14 cellular contexts compared by ENCODE assay signal in the genomic region with DNA sequence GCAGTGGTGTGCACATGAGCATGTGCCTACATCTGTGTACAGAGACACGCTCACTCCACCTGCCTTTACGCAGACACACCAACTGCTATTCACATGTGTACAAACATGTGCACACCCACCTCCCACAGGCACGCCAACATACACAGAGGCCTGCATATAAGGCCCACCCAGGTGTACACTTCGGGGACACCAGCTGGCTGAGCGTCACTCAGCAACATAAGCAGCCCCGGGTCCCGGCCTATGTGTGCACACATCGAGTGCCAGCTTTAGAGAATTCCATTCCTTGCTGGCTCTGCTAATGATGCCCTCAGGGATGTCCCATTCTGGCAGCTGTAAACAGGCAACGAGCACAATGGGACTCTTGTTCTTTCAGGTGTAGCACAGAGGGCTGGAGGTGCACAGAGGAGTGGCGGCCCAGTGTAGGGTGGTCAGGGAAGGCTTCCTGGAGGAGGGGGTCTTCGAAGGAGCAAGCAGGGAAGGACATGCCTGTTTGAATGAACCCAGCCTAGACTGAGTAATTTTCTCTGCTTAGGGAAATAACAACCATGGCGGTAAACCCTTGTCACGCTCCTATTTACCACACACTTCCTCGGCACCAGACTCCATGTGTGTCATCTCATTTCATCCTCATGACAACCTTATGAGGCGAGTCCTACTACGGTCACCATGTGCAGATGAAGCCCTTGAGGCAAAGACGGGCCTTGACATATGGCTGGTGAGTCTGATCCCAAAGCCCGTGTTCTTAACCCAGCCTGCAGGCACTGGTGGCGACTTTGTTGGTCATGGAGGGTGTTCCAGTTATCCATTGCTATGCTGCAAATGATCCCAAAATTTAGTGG. TPM values are rescaled to one million over a fixed set of nuclear protein-coding genes. Genes with fewer than 3 reads are reported as not detected.
DNase-seq lines count a peak whose midpoint lies in the region; ATAC-seq, FAIRE-seq and TF ChIP-seq lines count a peak whose summit lies in the region.
"Had no signal": no experiment of that assay in that cellular context is flagged by ENCODE, and none has a peak within 500 bp of the region (broad histone marks: within the 10 kb centered on the region; RNA-seq: fewer than 3 reads in every experiment).

No MANE protein-coding gene starts in this region.

- TF ChIP-seq RAD21 in HepG2 (CRISPR knock-in tag; IDR thresholded peaks at IDR 0.05) = no peak

- H3K9me3 ChIP-seq in HepG2 (ENCODE audit: low read length) = 0 out of 2 replicates have a peak, but pooled peaks cover 6% of the 10 kb centered on the region
- no peaks in the 10 kb centered on the region for H3K9me3 ChIP-seq in right lobe of liver
- H3K9me3 ChIP-seq in parathyroid adenoma (ENCODE audit: control insufficient read depth, low read length) = no peaks in the 10 kb centered on the region
- no peaks in the 10 kb centered on the region for H3K9me3 ChIP-seq in adrenal gland (replicated peaks in 1 of 3)

- POLR2A ChIA-PET in HepG2 (lab: Yijun Ruan, JAX) = interaction anchor here (0.7 to 3.2 kb wide), 7 partner anchors 8 to 43 kb away, joined by 3 to 18 read pairs (median 4); partner anchors contain the start of genes PDGFB and RPL3

- H3K9ac ChIP-seq in HepG2 (ENCODE audit: insufficient read depth, low read depth, low read length) (no peak overlapping the region), parathyroid adenoma (no peak overlapping the region)

- H4K20me1 ChIP-seq in HepG2 (ENCODE audit: insufficient read depth, low read length) = no peaks in the 10 kb centered on the region

- peak overlapping the region; percentile 81; the same call in 1 of the 2 replicates for H3K4me2 ChIP-seq in HepG2 (ENCODE audit: low read depth, low read length)
- no peak overlapping the region for H3K4me2 ChIP-seq in parathyroid adenoma (ENCODE audit: low read length)

- H3K4me1 ChIP-seq in HepG2 (ENCODE audit: insufficient read depth, low read length) = peaks cover 73% of the 10 kb centered on the region
- peaks cover 0 to 1% (median 0%) of the 10 kb centered on the region in 4 donors for H3K4me1 ChIP-seq in right lobe of liver
- peaks cover 15% of the 10 kb centered on the region for H3K4me1 ChIP-seq in parathyroid adenoma
- peaks cover 7 to 17% of the 10 kb centered on the region in 2 donors for H3K4me1 ChIP-seq in adrenal gland (replicated peaks in 1 of 2)

- H3K4me3 ChIP-seq in HepG2 (replicated peaks in 1 of 3; ENCODE audit: insufficient read depth in 1 of 3, low read depth in 2 of 3, low read length in 3 of 3) = no peak overlapping the region
- H3K4me3 ChIP-seq in right lobe of liver = no peak overlapping the region
- no peak overlapping the region for H3K4me3 ChIP-seq in parathyroid adenoma (ENCODE audit: low read depth, low read length)
- no peak overlapping the region for H3K4me3 ChIP-seq in adrenal gland

- H3K79me2 ChIP-seq in HepG2 (ENCODE audit: insufficient read depth, low read length) (no peaks in the 10 kb centered on the region), parathyroid adenoma (no peaks in the 10 kb centered on the region)

- WGBS in HepG2 (ENCODE audit: low lambda C conversion rate) = 76% methylated on average over 18 of the region's 19 CpGs
- WGBS in right lobe of liver (ENCODE audit: insufficient coverage, low coverage, low lambda C conversion rate, missing lambda C conversion rate) = 96% methylated on average over 9 of the region's 19 CpGs
- 89 to 97% (median 92%) methylated on average over 16 to 19 of the region's 19 CpGs for WGBS in adrenal gland, 4 donors

- CTCF ChIA-PET in HepG2 (lab: Yijun Ruan, JAX; ENCODE audit: low intra/inter-chr PET ratio, low total read pairs) = no interaction called here

- H2AFZ ChIP-seq in HepG2 (ENCODE audit: low read length) (no peak overlapping the region), parathyroid adenoma (no peak overlapping the region)

- FAIRE-seq in HepG2 (lab: Jason Lieb, UNC) = no peak

- ATAC-seq in HepG2 = no peak; the same call in 2 of the 3 replicates
- ATAC-seq in right lobe of liver = no peak
- no peak for ATAC-seq in GM21360 (IDR thresholded peaks at IDR 0.05; ENCODE audit: unreplicated experiment)
- ATAC-seq: activated T-cell treated with anti-CD3 and anti-CD28 coated beads, Interleukin-2, amount 50 U/mL, for 4 hours; CD8-positive, alpha-beta T cell had no signal

- no peak overlapping the region for H3K27ac ChIP-seq in HepG2 (ENCODE audit: extremely low read length, insufficient read depth, low read length)
- H3K27ac ChIP-seq in right lobe of liver = peak overlapping the region in 1 of 3 donors; percentile 65
- H3K27ac ChIP-seq in parathyroid adenoma = peak overlapping the region; percentile 96
- peak overlapping the region in 1 of 5 donors; percentile 73 for H3K27ac ChIP-seq in adrenal gland

- TF ChIP-seq EP300 in HepG2 (IDR thresholded peaks at IDR 0.05; ENCODE audit: low read depth in 2 of 2, low read length in 2 of 2) (no peak), HepG2 (CRISPR knock-in tag; IDR thresholded peaks at IDR 0.05; ENCODE audit: borderline replicate concordance) (no peak)

- DNase-seq in HepG2 (ENCODE audit: low spot score) (peak; percentile 38), right lobe of liver (no peak), foreskin melanocyte (peak; percentile 74), D341Med (ENCODE audit: low spot score) (no peak), adrenal gland (no peak), KBM-7 (no peak)
- DNase-seq: activated CD4-positive, alpha-beta T cell treated with anti-CD3 and anti-CD28 coated beads, Interleukin-2, amount 50 U/mL, for 1 hour; activated T-cell treated with anti-CD3 and anti-CD28 coated beads, Interleukin-2, amount 50 U/mL, for 4 hours; CD8-positive, alpha-beta T cell; NCI-H2081 treated with DMSO at 0.1 percent for 48 hours; SHP77; stimulated activated CD4-positive, alpha-beta T cell treated with anti-CD3 and anti-CD28 coated beads, Interleukin-1b, Interleukin-23, amount 100 ng/mL, for 48 hours had no signal

- in situ Hi-C loops in HepG2 (cut with HindIII; ENCODE audit: extremely low pct_ligation_motif_present, low pct_unique_long_range_greater_than_20kb) (no loop called here), KBM-7 (cut with MboI; ENCODE audit: low pct_unique_long_range_greater_than_20kb, low sequenced_read_pairs) (no loop called here)

- H3K27me3 ChIP-seq in HepG2 (ENCODE audit: control insufficient read depth in 1 of 2, insufficient read depth in 2 of 2, low read length in 2 of 2) (peaks cover 3 to 7% of the 10 kb centered on the region in 2 experiments; a peak in 3 of 5 replicates), right lobe of liver (no peaks in the 10 kb centered on the region), parathyroid adenoma (ENCODE audit: control insufficient read depth, insufficient read depth, low read length) (no peaks in the 10 kb centered on the region), adrenal gland (no peaks in the 10 kb centered on the region)

- TF ChIP-seq POLR2A in HepG2 (IDR thresholded peaks at IDR 0.05; ENCODE audit: insufficient read depth in 1 of 2, low read depth in 2 of 2, low read length in 2 of 2) (no peak), right lobe of liver (IDR thresholded peaks at IDR 0.05) (no peak), adrenal gland (IDR thresholded peaks at IDR 0.05) (no peak)

- BruUV-seq in HepG2 (replicated peaks; lab: Mats Ljungman, UMichigan) = no TSS peak

- H3K36me3 ChIP-seq in HepG2 (replicated peaks in 1 of 2; ENCODE audit: control insufficient read depth in 1 of 2, insufficient read depth in 2 of 2, low read length in 2 of 2) (no peaks in the 10 kb centered on the region), right lobe of liver (no peaks in the 10 kb centered on the region), parathyroid adenoma (ENCODE audit: control insufficient read depth, insufficient read depth, low read length) (no peaks in the 10 kb centered on the region), adrenal gland (replicated peaks in 1 of 2) (no peaks in the 10 kb centered on the region)

- TF ChIP-seq CTCF in HepG2 (CRISPR knock-in tag; IDR thresholded peaks at IDR 0.05) = no peak
- no peak for TF ChIP-seq CTCF in right lobe of liver (IDR thresholded peaks at IDR 0.05)
- TF ChIP-seq CTCF in parathyroid adenoma (IDR thresholded peaks at IDR 0.05) = no peak
- no peak for TF ChIP-seq CTCF in adrenal gland (IDR thresholded peaks at IDR 0.05)

- intact Hi-C loops in HepG2 (cut with micrococcal nuclease; ENCODE audit: unreplicated experiment) (no loop called here), right lobe of liver (cut with DNase I) (no loop called here), adrenal gland (cut with DNase I) (no loop called here)

RNA-seq across cellular contexts. Expression of gene RPL3, which starts 35.1 kb away (rescaled TPM):
- total RNA-seq in HepG2 (2016; rRNA removed; fragmentation: Illumina TruSeq; extraction: Trizol) (1,051 and 1,499 TPM in 2 replicates), right lobe of liver (100 to 1,000 TPM; 648 to 905 (median 743) TPM), adrenal gland (1,000 to 10,000 TPM; 1,374 to 2,518 (median 1,954) TPM)
- 1,087 and 1,361 TPM in 2 replicates for total RNA-seq in HepG2 (2016; cell fraction: cytosol; rRNA removed; fragmentation: Illumina TruSeq; extraction: Trizol; ENCODE audit: low read depth)
- 1,096 and 1,452 TPM in 2 replicates for total RNA-seq in HepG2 (2016; cell fraction: insoluble cytoplasmic fraction; rRNA removed; fragmentation: Illumina TruSeq; extraction: Trizol)
- 2,264 and 2,553 TPM in 2 replicates for total RNA-seq in HepG2 (2016; cell fraction: membrane; rRNA removed; fragmentation: Illumina TruSeq; extraction: Trizol)
- total RNA-seq in HepG2 (2016; cell fraction: nucleus; rRNA removed; fragmentation: Illumina TruSeq; extraction: Trizol) = 614 and 672 TPM in 2 replicates
- polyA plus RNA-seq in HepG2 (2011; rRNA removed) (3,218 and 3,279 TPM in 2 replicates), adrenal gland (1,000 to 10,000 TPM; 1,433 to 2,713 (median 2,271) TPM)
- 5,445 and 6,556 TPM in 2 replicates for polyA plus RNA-seq in HepG2 (2011; cell fraction: cytosol; rRNA removed)
- polyA plus RNA-seq in HepG2 (2011; cell fraction: nucleus; rRNA removed) = 1,725 and 2,021 TPM in 2 replicates
- polyA plus RNA-seq in HepG2 (2012) = 2,306 and 3,237 TPM in 2 replicates
- polyA plus RNA-seq in HepG2 (2016; cell fraction: cytosol; fragmentation: Illumina TruSeq; extraction: Trizol; ENCODE audit: low read depth) = 2,660 and 3,068 TPM in 2 replicates
- 2,953 and 3,012 TPM in 2 replicates for polyA plus RNA-seq in HepG2 (2016; cell fraction: insoluble cytoplasmic fraction; fragmentation: Illumina TruSeq; extraction: Trizol; ENCODE audit: low read depth)
- 4,441 and 4,891 TPM in 2 replicates for polyA plus RNA-seq in HepG2 (2016; cell fraction: membrane; fragmentation: Illumina TruSeq; extraction: Trizol; ENCODE audit: low read depth)
- polyA plus RNA-seq in HepG2 (2016; cell fraction: nucleus; fragmentation: Illumina TruSeq; extraction: Trizol; ENCODE audit: insufficient read depth, low read depth) = 1,802 and 1,847 TPM in 2 replicates
- polyA minus RNA-seq in HepG2 (2011; rRNA and poly(A)+ RNA removed; ENCODE audit: low replicate concordance) = 2,170 and 2,278 TPM in 2 replicates
- 946 and 956 TPM in 2 replicates for polyA minus RNA-seq in HepG2 (2011; cell fraction: cytosol; rRNA and poly(A)+ RNA removed)
- polyA minus RNA-seq in HepG2 (2011; cell fraction: nucleus; rRNA and poly(A)+ RNA removed) = 510 and 805 TPM in 2 replicates

RNA-seq across cellular contexts. Expression of gene PDGFB, which starts 39.6 kb away (rescaled TPM):
- total RNA-seq in HepG2 (2016; rRNA removed; fragmentation: Illumina TruSeq; extraction: Trizol) (0.65 and 1.4 TPM in 2 replicates), right lobe of liver (10 to 100 TPM in 1 of 6 experiments, 1 to 10 TPM in 4, under 1 TPM in 1; 0.90 to 10.2 (median 3.3) TPM), adrenal gland (10 to 100 TPM in 1 of 8 donors, 1 to 10 TPM in 7; 2.5 to 10.9 (median 6.8) TPM)
- total RNA-seq in HepG2 (2016; cell fraction: cytosol; rRNA removed; fragmentation: Illumina TruSeq; extraction: Trizol; ENCODE audit: low read depth) = 0.26 and 0.30 TPM in 2 replicates
- 1.0 and 1.1 TPM in 2 replicates for total RNA-seq in HepG2 (2016; cell fraction: insoluble cytoplasmic fraction; rRNA removed; fragmentation: Illumina TruSeq; extraction: Trizol)
- 0.76 and 1.4 TPM in 2 replicates for total RNA-seq in HepG2 (2016; cell fraction: membrane; rRNA removed; fragmentation: Illumina TruSeq; extraction: Trizol)
- total RNA-seq in HepG2 (2016; cell fraction: nucleus; rRNA removed; fragmentation: Illumina TruSeq; extraction: Trizol) = 1.7 and 2.0 TPM in 2 replicates
- polyA plus RNA-seq in HepG2 (2011; rRNA removed) (10.1 and 12.8 TPM in 2 replicates), adrenal gland (1 to 10 TPM; 4.0 to 8.7 (median 6.0) TPM)
- polyA plus RNA-seq in HepG2 (2011; cell fraction: cytosol; rRNA removed) = 12.7 and 12.9 TPM in 2 replicates
- 37.3 and 38.1 TPM in 2 replicates for polyA plus RNA-seq in HepG2 (2011; cell fraction: nucleus; rRNA removed)
- 11.5 and 12.7 TPM in 2 replicates for polyA plus RNA-seq in HepG2 (2012)
- 0.15 and 0.27 TPM in 2 replicates for polyA plus RNA-seq in HepG2 (2016; cell fraction: cytosol; fragmentation: Illumina TruSeq; extraction: Trizol; ENCODE audit: low read depth)
- polyA plus RNA-seq in HepG2 (2016; cell fraction: insoluble cytoplasmic fraction; fragmentation: Illumina TruSeq; extraction: Trizol; ENCODE audit: low read depth) = 0.72 and 0.85 TPM in 2 replicates
- polyA plus RNA-seq in HepG2 (2016; cell fraction: membrane; fragmentation: Illumina TruSeq; extraction: Trizol; ENCODE audit: low read depth) = 0.63 and 0.68 TPM in 2 replicates
- 3.3 and 3.9 TPM in 2 replicates for polyA plus RNA-seq in HepG2 (2016; cell fraction: nucleus; fragmentation: Illumina TruSeq; extraction: Trizol; ENCODE audit: insufficient read depth, low read depth)
- 2.3 and 28.2 TPM in 2 replicates for polyA minus RNA-seq in HepG2 (2011; rRNA and poly(A)+ RNA removed; ENCODE audit: low replicate concordance)
- 13.6 and 16.1 TPM in 2 replicates for polyA minus RNA-seq in HepG2 (2011; cell fraction: cytosol; rRNA and poly(A)+ RNA removed)
- 7.7 and 9.6 TPM in 2 replicates for polyA minus RNA-seq in HepG2 (2011; cell fraction: nucleus; rRNA and poly(A)+ RNA removed)

Comparison
In these comparisons a context has a peak if more than half of its experiments do, and no peak if none do; other contexts are left out.
1. DNase-seq: peak in HepG2 (single experiment) and foreskin melanocyte (single experiment); none in right lobe of liver (0 of 3), D341Med (single experiment), adrenal gland (0 of 7) and KBM-7 (single experiment).